Comparison of ENCODE assay signal across 20 cellular contexts in the genomic region with DNA sequence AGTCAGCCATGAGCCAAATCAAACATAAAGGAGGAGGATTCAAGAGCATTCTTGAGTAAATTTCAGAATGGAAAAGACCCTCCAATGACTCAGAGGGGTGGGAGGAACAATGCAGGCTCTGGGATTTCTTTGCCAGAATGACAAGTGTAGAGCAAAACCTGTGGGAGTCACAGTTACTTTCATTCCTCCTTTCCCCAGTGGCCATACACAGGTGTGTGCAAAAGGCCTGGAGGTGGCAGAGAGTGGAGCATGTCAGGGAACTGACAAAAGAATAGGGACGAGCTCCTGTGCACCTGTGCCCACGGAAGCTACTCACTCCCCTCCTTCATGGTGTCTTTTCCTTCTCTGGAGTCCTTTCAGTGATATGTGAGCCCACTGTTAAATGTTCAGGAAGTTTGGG. TPM values are rescaled to one million over a fixed set of nuclear protein-coding genes. Genes with fewer than 3 reads are reported as not detected.
DNase-seq lines count a peak whose midpoint lies in the region; ATAC-seq, FAIRE-seq and TF ChIP-seq lines count a peak whose summit lies in the region.
"Had no signal": no experiment of that assay in that cellular context is flagged by ENCODE, and none has a peak within 500 bp of the region (broad histone marks: within the 10 kb centered on the region; RNA-seq: fewer than 3 reads in every experiment).

No MANE protein-coding gene starts in this region.

- CTCF ChIA-PET in HCT116 (lab: Charles Lee) = interaction anchor here (1.1 to 2.6 kb wide), 3 partner anchors 212 to 216 kb away, joined by 3 to 12 read pairs (median 3); no protein-coding TSS in a partner anchor
- CTCF ChIA-PET in WTC11 (lab: Charles Lee) = interaction anchor here (0.9 to 2.2 kb wide), 10 partner anchors 10 to 216 kb away, joined by 3 to 16 read pairs (median 4); a partner anchor contains a TSS

- no peaks in the 10 kb centered on the region for H3K27me3 ChIP-seq in HCT116 (ENCODE audit: insufficient read depth, low read length)
- H3K27me3 ChIP-seq in stomach = no peaks in the 10 kb centered on the region
- H3K27me3 ChIP-seq: foreskin keratinocyte had no signal

- H3K4me1 ChIP-seq in HCT116 (ENCODE audit: control insufficient read depth in 1 of 2, insufficient read depth in 2 of 2, low read length in 2 of 2) = peaks cover 22 to 27% of the 10 kb centered on the region in 2 experiments
- peaks cover 0 to 10% (median 5%) of the 10 kb centered on the region in 4 donors for H3K4me1 ChIP-seq in stomach

- H3K4me1 Mint-ChIP-seq in WTC11 = peaks cover 49% of the 10 kb centered on the region
- H3K4me1 Mint-ChIP-seq: stimulated activated naive CD8-positive, alpha-beta T cell treated with anti-CD3 and anti-CD28 coated beads, Interleukin-15, amount 100 ng/mL, for 72 hours had no signal

- no peaks in the 10 kb centered on the region for H4K20me1 ChIP-seq in HCT116 (ENCODE audit: insufficient read depth)

- H3K4me2 ChIP-seq in HCT116 (ENCODE audit: low read length) = peak overlapping the region; percentile 62
- H3K4me2 ChIP-seq: KMS-11 had no signal

- FAIRE-seq in urothelium cell line (lab: Jason Lieb, UNC) = no peak
- FAIRE-seq: GM18507 had no signal

- TF ChIP-seq RAD21 in HCT116 (IDR thresholded peaks at IDR 0.05; ENCODE audit: low read depth) = no peak

- peaks cover 17% of the 10 kb centered on the region for H3K36me3 Mint-ChIP-seq in WTC11

- peak overlapping the region; percentile 83 for H2AFZ ChIP-seq in HCT116 (ENCODE audit: low read depth, low read length, poor library complexity, severe bottlenecking)

- 0 out of 4 replicates have a peak, but pooled peaks cover 3 to 7% of the 10 kb centered on the region in 2 experiments for H3K9me3 ChIP-seq in HCT116 (ENCODE audit: control insufficient read depth in 1 of 2, insufficient read depth in 1 of 2, low read depth in 1 of 2, low read length in 2 of 2)
- H3K9me3 ChIP-seq in stomach = peaks cover 0 to 18% (median 15%) of the 10 kb centered on the region in 4 donors

- no peak overlapping the region for H3K27ac ChIP-seq in HCT116 (ENCODE audit: low read depth, low read length)
- H3K27ac ChIP-seq in stomach = peak overlapping the region in 4 of 5 donors; percentile 39 to 72 (median 62)
- H3K27ac ChIP-seq: KMS-11 had no signal

- no peak for TF ChIP-seq EP300 in stomach (IDR thresholded peaks at IDR 0.05)

- no peaks in the 10 kb centered on the region; the same call in 1 of the 2 replicates for H3K27me3 Mint-ChIP-seq in WTC11 (ENCODE audit: low read depth)

- H3K27ac Mint-ChIP-seq in WTC11 = peak overlapping the region; percentile 96
- H3K27ac Mint-ChIP-seq: stimulated activated naive CD8-positive, alpha-beta T cell treated with anti-CD3 and anti-CD28 coated beads, Interleukin-15, amount 100 ng/mL, for 72 hours had no signal

- H3K4me3 ChIP-seq in HCT116 (replicated peaks in 1 of 2; ENCODE audit: low read depth in 1 of 2, low read length in 2 of 2) = peak overlapping the region in 1 of 2 experiments; percentile 6; a peak in 1 of 4 replicates
- H3K4me3 ChIP-seq in stomach = no peak overlapping the region
- H3K4me3 ChIP-seq: lung had no signal

- peak overlapping the region; percentile 33 for H3K4me3 Mint-ChIP-seq in WTC11
- H3K4me3 Mint-ChIP-seq: nephron progenitor cell; stimulated activated naive CD8-positive, alpha-beta T cell treated with anti-CD3 and anti-CD28 coated beads, Interleukin-15, amount 100 ng/mL, for 72 hours had no signal

- TF ChIP-seq POLR2A in HCT116 (IDR thresholded peaks at IDR 0.05; ENCODE audit: borderline replicate concordance, extremely low read depth, insufficient read depth, insufficient read length) (no peak), stomach (IDR thresholded peaks at IDR 0.05) (no peak)

- no peak for DNase-seq in HCT116 (ENCODE audit: low read depth, low spot score)
- no peak for DNase-seq in WTC11 (ENCODE audit: low spot score)
- DNase-seq in left kidney (ENCODE audit: low read depth, low spot score) = peak; percentile 30
- DNase-seq in stomach = no peak
- DNase-seq in SIG-M5 treated with dmso at 0.1 percent for 504 hours (lab: John Stamatoyannopoulos, UW; ENCODE audit: unreplicated experiment) = no peak
- no peak for DNase-seq in urothelium cell line (ENCODE audit: low spot score)
- DNase-seq in omental fat pad (ENCODE audit: low spot score) = no peak
- DNase-seq: activated gamma-delta T cell; AML-193; anterior cingulate cortex; nephron progenitor cell; SHP77; stimulated activated naive CD8-positive, alpha-beta T cell treated with anti-CD3 and anti-CD28 coated beads, Interleukin-15, amount 100 ng/mL, for 72 hours had no signal

- 0 out of 2 replicates have a peak overlapping the region, but pooled peaks have one; percentile 32 for H3K9ac ChIP-seq in HCT116 (ENCODE audit: low read length)
- H3K9ac ChIP-seq: KMS-11 had no signal

- TF ChIP-seq CTCF in HCT116 (IDR thresholded peaks at IDR 0.05 in 2 of 3, conservative IDR thresholded peaks at IDR 0.05 in 1 of 3; ENCODE audit: borderline replicate concordance in 1 of 3, insufficient read depth in 1 of 3, low read depth in 2 of 3, low read length in 2 of 3) = no peak
- no peak for TF ChIP-seq CTCF in WTC11 (IDR thresholded peaks at IDR 0.05)
- TF ChIP-seq CTCF in stomach (IDR thresholded peaks at IDR 0.05) = no peak
- TF ChIP-seq CTCF in omental fat pad (IDR thresholded peaks at IDR 0.05) = no peak

- 45 to 64% (median 52%) methylated on average over 2 of the region's 2 CpGs for WGBS in stomach, 5 donors

- no peaks in the 10 kb centered on the region for H3K79me2 ChIP-seq in HCT116 (ENCODE audit: insufficient read depth, low read length)

- intact Hi-C loops in HCT116 (cut with micrococcal nuclease) (no loop called here), stomach (cut with DNase I; ENCODE audit: low total_unique reads) (no loop called here)

- H3K36me3 ChIP-seq in HCT116 (ENCODE audit: control insufficient read depth in 1 of 2, insufficient read depth in 2 of 2, low read length in 2 of 2) (no peaks in the 10 kb centered on the region), stomach (no peaks in the 10 kb centered on the region)

- BruUV-seq in HCT116 (replicated peaks; lab: Mats Ljungman, UMichigan) = no TSS peak

- ATAC-seq in HCT116 = peak; percentile 43
- peak; percentile 14 for ATAC-seq in WTC11
- ATAC-seq in GM21447 (IDR thresholded peaks at IDR 0.05; ENCODE audit: unreplicated experiment) = no peak
- no peak for ATAC-seq in omental fat pad (ENCODE audit: low FRiP score)
- ATAC-seq: activated CD4-positive, CD25-positive, alpha-beta regulatory T cell treated with anti-CD3 and anti-CD28 coated beads, Interleukin-2, amount 50 U/mL, for 24 hours; stimulated activated naive CD8-positive, alpha-beta T cell treated with anti-CD3 and anti-CD28 coated beads, Interleukin-15, amount 100 ng/mL, for 72 hours had no signal

- H3K9me2 ChIP-seq in HCT116 (ENCODE audit: insufficient read depth) = no peaks in the 10 kb centered on the region

- RAD21 ChIA-PET in HCT116 (lab: Charles Lee; ENCODE audit: low non-redundant PET in 1 of 2, low total read pairs in 2 of 2, uncharacterized antibody in 2 of 2, unreplicated experiment in 2 of 2) = interaction anchor here in 1 of 2 experiments (0.6 kb wide), 1 partner anchor 134 kb away, joined by 3 read pairs; no protein-coding TSS in a partner anchor

- peaks cover 20% of the 10 kb centered on the region for H3K9me3 Mint-ChIP-seq in WTC11

- POLR2A ChIA-PET in HCT116 (lab: Charles Lee) (interaction anchor here (2.1 kb wide), 1 partner anchor 10 kb away, joined by 5 read pairs; a partner anchor contains a TSS), WTC11 (lab: Charles Lee) (interaction anchor here (1.6 kb wide), 1 partner anchor 12 kb away, joined by 5 read pairs; no protein-coding TSS in a partner anchor)

TF ChIP-seq in HCT116, 20 proteins besides CTCF, POLR2A, EP300 and RAD21 (continues in another document):
- TF ChIP-seq SP1 (IDR thresholded peaks at IDR 0.05; ENCODE audit: low read depth) (no peak; the same call in 1 of the 2 replicates), YY1 (IDR thresholded peaks at IDR 0.05; ENCODE audit: extremely low read depth, insufficient replicate concordance, low read depth, low read length) (no peak)

TF ChIP-seq in WTC11, 78 proteins besides CTCF, POLR2A, EP300 and RAD21:
- TF ChIP-seq, protein P1, sequence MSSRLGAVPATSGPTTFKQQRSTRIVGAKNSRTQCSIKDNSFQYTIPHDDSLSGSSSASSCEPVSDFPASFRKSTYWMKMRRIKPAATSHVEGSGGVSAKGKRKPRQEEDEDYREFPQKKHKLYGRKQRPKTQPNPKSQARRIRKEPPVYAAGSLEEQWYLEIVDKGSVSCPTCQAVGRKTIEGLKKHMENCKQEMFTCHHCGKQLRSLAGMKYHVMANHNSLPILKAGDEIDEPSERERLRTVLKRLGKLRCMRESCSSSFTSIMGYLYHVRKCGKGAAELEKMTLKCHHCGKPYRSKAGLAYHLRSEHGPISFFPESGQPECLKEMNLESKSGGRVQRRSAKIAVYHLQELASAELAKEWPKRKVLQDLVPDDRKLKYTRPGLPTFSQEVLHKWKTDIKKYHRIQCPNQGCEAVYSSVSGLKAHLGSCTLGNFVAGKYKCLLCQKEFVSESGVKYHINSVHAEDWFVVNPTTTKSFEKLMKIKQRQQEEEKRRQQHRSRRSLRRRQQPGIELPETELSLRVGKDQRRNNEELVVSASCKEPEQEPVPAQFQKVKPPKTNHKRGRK (CRISPR knock-in tag; IDR thresholded peaks at IDR 0.05; ENCODE audit: borderline replicate concordance) = no peak
- TF ChIP-seq, protein P2, sequence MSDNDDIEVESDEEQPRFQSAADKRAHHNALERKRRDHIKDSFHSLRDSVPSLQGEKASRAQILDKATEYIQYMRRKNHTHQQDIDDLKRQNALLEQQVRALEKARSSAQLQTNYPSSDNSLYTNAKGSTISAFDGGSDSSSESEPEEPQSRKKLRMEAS (CRISPR knock-in tag; IDR thresholded peaks at IDR 0.05) = 0 out of 2 replicates have a peak, but pooled peaks have one; percentile 6

RNA-seq across cellular contexts. Expression of a gene that starts 9.4 kb away (rescaled TPM):
- total RNA-seq in HCT116 (2021; ENCODE audit: unreplicated experiment) (20.6 TPM), WTC11 (2021) (22.5 to 25.4 TPM (median 24.2 TPM) in 3 replicates), stomach (10 to 100 TPM; 12.7 to 81.1 (median 32.2) TPM), omental fat pad (10 to 100 TPM; 34.2 to 47.3 (median 40.3) TPM)
- 7.4 and 8.7 TPM in 2 replicates for polyA plus RNA-seq in HCT116 (2012)
- 10 to 100 TPM in 1 of 3 donors, 1 to 10 TPM in 2; 6.0 to 10.6 (median 6.1) TPM for polyA plus RNA-seq in stomach

RNA-seq across cellular contexts. Expression of a gene that starts 52.9 kb away (rescaled TPM):
- 0.10 TPM for total RNA-seq in HCT116 (2021; ENCODE audit: unreplicated experiment)
- 0.04 and 0.13 TPM in 2 replicates for polyA plus RNA-seq in HCT116 (2012)
- total RNA-seq in WTC11 (2021) = 38.6 to 47.7 TPM (median 39.3 TPM) in 3 replicates
- under 1 TPM in 1 of 5 donors, not detected in 4; 0.18 TPM for total RNA-seq in stomach
- polyA plus RNA-seq in stomach = under 1 TPM in 1 of 3 donors, not detected in 2; 0.08 TPM
- not detected for total RNA-seq in omental fat pad
- total RNA-seq: foreskin keratinocyte; lung; T-helper 1 cell treated with Interleukin-12 subunit alpha and Interleukin-12 subunit beta and Interleukin-4 antibody, amounts not matched to agents 30 ng/mL and 1 ng/mL, for 36 hours had no signal
- polyA plus RNA-seq: foreskin keratinocyte had no signal

Comparison
In these comparisons a context has a peak if more than half of its experiments do, and no peak if none do; other contexts are left out.
1. ATAC-seq: peak in HCT116 (single experiment) and WTC11 (single experiment); none in GM21447 (single experiment) and omental fat pad (single experiment).
2. RNA of a gene that starts 52.9 kb away (total RNA-seq): 38.6 to 47.7 TPM in WTC11; 0.10 TPM in HCT116 (single experiment), 0.18 TPM in stomach and not detected in omental fat pad; every median in the first group is over 10 times any median in the second.